ENCODE assay signal across 15 cellular contexts in the genomic region with DNA sequence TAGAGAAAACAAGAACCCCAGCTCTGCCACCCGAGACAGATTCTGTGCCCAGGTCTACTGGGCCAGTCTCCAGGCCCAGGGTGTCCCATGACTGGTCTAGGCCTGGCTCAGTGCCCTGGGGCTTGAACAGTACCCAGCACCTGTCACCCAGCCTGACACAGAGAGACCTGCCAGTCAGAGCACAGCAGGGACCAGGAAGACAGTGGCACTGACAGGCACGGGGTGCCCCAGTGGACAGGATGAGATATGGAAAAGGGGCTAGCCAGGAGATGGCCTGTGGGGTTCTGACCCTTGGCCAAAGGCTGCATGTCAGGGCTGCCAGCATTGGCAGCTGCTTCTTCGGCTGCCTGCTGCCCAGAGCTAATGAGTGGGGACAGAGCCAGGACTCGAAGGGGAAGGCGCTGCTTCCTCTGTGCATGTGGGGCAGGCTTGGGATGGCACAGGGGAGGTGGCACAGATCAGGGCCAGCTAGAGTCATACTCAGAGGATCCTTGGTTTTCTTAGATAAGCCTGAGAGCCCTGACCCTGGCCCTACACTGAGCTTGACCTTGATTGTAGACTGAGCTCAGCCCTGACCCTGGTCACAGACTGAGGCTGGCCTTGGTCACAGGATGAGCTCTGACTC. TPM values are rescaled to one million over a fixed set of nuclear protein-coding genes. Genes with fewer than 3 reads are reported as not detected.
A peak's percentile ranks its signal among the peaks of the same experiment; 100 is the strongest.
DNase-seq lines count a peak whose midpoint lies in the region; ATAC-seq and TF ChIP-seq lines count a peak whose summit lies in the region.
"Had no signal": no experiment of that assay in that cellular context is flagged by ENCODE, and none has a peak within 500 bp of the region (broad histone marks: within the 10 kb centered on the region; RNA-seq: fewer than 3 reads in every experiment).

No MANE protein-coding gene starts in this region.

- H3K4me3 ChIP-seq in gastroesophageal sphincter (no peak overlapping the region), neuronal stem cell (ENCODE audit: low read length in 2 of 2) (no peak overlapping the region), upper lobe of right lung (no peak overlapping the region), sigmoid colon (no peak overlapping the region)

- peaks cover 18% of the 10 kb centered on the region for H3K27me3 ChIP-seq in gastroesophageal sphincter
- H3K27me3 ChIP-seq in neuronal stem cell (ENCODE audit: control insufficient read depth in 3 of 3, insufficient read depth in 3 of 3, low read depth in 1 of 3, low read length in 3 of 3): no peaks in the 10 kb centered on the region
- H3K27me3 ChIP-seq in upper lobe of right lung: peaks cover 8% of the 10 kb centered on the region
- peaks cover 0 to 10% (median 2%) of the 10 kb centered on the region in 3 donors for H3K27me3 ChIP-seq in sigmoid colon

- no peak for DNase-seq in natural killer cell treated with Interleukin-12 subunit alpha and Interleukin-12 subunit beta and Interleukin-15 and Interleukin-18, amount 100 ng/mL, for 72 hours (ENCODE audit: low spot score)
- DNase-seq in natural killer cell: no peak
- no peak for DNase-seq in neuronal stem cell (ENCODE audit: low spot score)
- no peak for DNase-seq in upper lobe of right lung
- no peak for DNase-seq in sigmoid colon
- DNase-seq in NCI-H2227 treated with DMSO at 0.1 percent for 48 hours (lab: John Stamatoyannopoulos, UW): no peak
- DNase-seq in MV-4-11 (lab: John Stamatoyannopoulos, UW): no peak
- DNase-seq: DND-41; effector CD4-positive, alpha-beta T cell; H7; NCI-H510A; stimulated activated CD4-positive, alpha-beta T cell treated with anti-CD3 and anti-CD28 coated beads, Interleukin-15, amount 100 ng/mL, for 24 hours had no signal

- no peaks in the 10 kb centered on the region for H3K9me3 Mint-ChIP-seq in natural killer cell treated with Interleukin-12 subunit alpha and Interleukin-12 subunit beta and Interleukin-15 and Interleukin-18, amount 100 ng/mL, for 72 hours
- H3K9me3 Mint-ChIP-seq in natural killer cell: no peaks in the 10 kb centered on the region
- H3K9me3 Mint-ChIP-seq: nephron had no signal

- no peak for TF ChIP-seq EP300 in gastroesophageal sphincter (IDR thresholded peaks at IDR 0.05)
- no peak for TF ChIP-seq EP300 in sigmoid colon (IDR thresholded peaks at IDR 0.05)

- peak overlapping the region; percentile 6 for H2BK15ac ChIP-seq in neuronal stem cell (ENCODE audit: low read length)

- TF ChIP-seq POLR2A in gastroesophageal sphincter (IDR thresholded peaks at IDR 0.05): no peak
- no peak for TF ChIP-seq POLR2A in sigmoid colon (IDR thresholded peaks at IDR 0.05)

- no peak overlapping the region for H3K27ac Mint-ChIP-seq in natural killer cell treated with Interleukin-12 subunit alpha and Interleukin-12 subunit beta and Interleukin-15 and Interleukin-18, amount 100 ng/mL, for 72 hours
- H3K27ac Mint-ChIP-seq in natural killer cell: no peak overlapping the region
- H3K27ac Mint-ChIP-seq: activated naive CD8-positive, alpha-beta T cell had no signal

- H3K4me2 ChIP-seq in neuronal stem cell (ENCODE audit: insufficient read depth, low read length, poor library complexity, severe bottlenecking): no peak overlapping the region

- ATAC-seq in natural killer cell treated with Interleukin-12 subunit alpha and Interleukin-12 subunit beta and Interleukin-15 and Interleukin-18, amount 100 ng/mL, for 72 hours: peak; percentile 21 to 27
- ATAC-seq in natural killer cell (no peak), gastroesophageal sphincter (peak; percentile 34), upper lobe of right lung (peak; percentile 31)

- no peak overlapping the region for H2BK120ac ChIP-seq in neuronal stem cell (ENCODE audit: low read depth, low read length)

- H3K9ac ChIP-seq in neuronal stem cell (ENCODE audit: low read depth, low read length, poor library complexity): no peak overlapping the region

- H3K36me3 ChIP-seq in gastroesophageal sphincter (no peaks in the 10 kb centered on the region), neuronal stem cell (replicated peaks in 1 of 2; ENCODE audit: control insufficient read depth in 2 of 2, insufficient read depth in 2 of 2, low read length in 2 of 2) (no peaks in the 10 kb centered on the region), upper lobe of right lung (no peaks in the 10 kb centered on the region), sigmoid colon (no peaks in the 10 kb centered on the region)

- H3K9me3 ChIP-seq in gastroesophageal sphincter: no peaks in the 10 kb centered on the region
- no peaks in the 10 kb centered on the region for H3K9me3 ChIP-seq in neuronal stem cell (replicated peaks in 1 of 2; ENCODE audit: control insufficient read depth in 2 of 2, insufficient read depth in 1 of 2, low read depth in 1 of 2, low read length in 2 of 2)
- no peaks in the 10 kb centered on the region for H3K9me3 ChIP-seq in upper lobe of right lung
- H3K9me3 ChIP-seq in sigmoid colon: no peaks in the 10 kb centered on the region

- H3K27me3 Mint-ChIP-seq in natural killer cell treated with Interleukin-12 subunit alpha and Interleukin-12 subunit beta and Interleukin-15 and Interleukin-18, amount 100 ng/mL, for 72 hours: peaks cover 9 to 23% of the 10 kb centered on the region in 2 donors
- H3K27me3 Mint-ChIP-seq in natural killer cell (ENCODE audit: low read depth in 2 of 2): peaks cover 9 to 13% of the 10 kb centered on the region in 2 donors

- WGBS in gastroesophageal sphincter (ENCODE audit: low coverage in 1 of 2), 2 donors: 30% methylated on average over 2 of the region's 5 CpGs; no CpG with 5 or more reads in 1 of the 2 donors
- WGBS in neuronal stem cell (ENCODE audit: extremely low coverage in 2 of 2, insufficient read length in 2 of 2, insufficient replicate concordance in 1 of 2), 2 donors: no CpG with 5 or more reads among the region's 5 CpGs
- WGBS in sigmoid colon, 2 donors: 62 to 78% methylated on average over 5 of the region's 5 CpGs

- no peaks in the 10 kb centered on the region for H3K79me1 ChIP-seq in neuronal stem cell (ENCODE audit: low read depth, low read length)

- intact Hi-C loops in natural killer cell (cut with micrococcal nuclease): no loop called here
- intact Hi-C loops in upper lobe of right lung (cut with DNase I): no loop called here
- intact Hi-C loops in sigmoid colon (cut with DNase I): no loop called here

- no peak overlapping the region for H3K14ac ChIP-seq in neuronal stem cell (ENCODE audit: low read length)

- peaks cover 0 to 24% (median 4%) of the 10 kb centered on the region in 3 donors for H3K4me1 ChIP-seq in gastroesophageal sphincter
- H3K4me1 ChIP-seq in neuronal stem cell (ENCODE audit: control insufficient read depth in 2 of 2, insufficient read depth in 1 of 2, low read depth in 1 of 2, low read length in 2 of 2): peaks cover 9 to 13% of the 10 kb centered on the region in 2 donors
- H3K4me1 ChIP-seq in upper lobe of right lung: no peaks in the 10 kb centered on the region
- no peaks in the 10 kb centered on the region for H3K4me1 ChIP-seq in sigmoid colon

- no peaks in the 10 kb centered on the region for H3K4me1 Mint-ChIP-seq in natural killer cell treated with Interleukin-12 subunit alpha and Interleukin-12 subunit beta and Interleukin-15 and Interleukin-18, amount 100 ng/mL, for 72 hours (ENCODE audit: low read depth in 2 of 2)
- no peaks in the 10 kb centered on the region for H3K4me1 Mint-ChIP-seq in natural killer cell

- H3K4ac ChIP-seq in neuronal stem cell (ENCODE audit: low read length): no peak overlapping the region

- no peak overlapping the region for H2BK5ac ChIP-seq in neuronal stem cell (ENCODE audit: low read length)

- H2AFZ ChIP-seq in neuronal stem cell (ENCODE audit: low read length): no peak overlapping the region

- H3K18ac ChIP-seq in neuronal stem cell (ENCODE audit: low read length): no peak overlapping the region

- H3K27ac ChIP-seq in gastroesophageal sphincter (peak overlapping the region in 2 of 4 donors; percentile 12 to 24), neuronal stem cell (replicated peaks; ENCODE audit: low read length) (no peak overlapping the region), upper lobe of right lung (no peak overlapping the region), sigmoid colon (no peak overlapping the region)

- peak overlapping the region; percentile 60 for H2BK12ac ChIP-seq in neuronal stem cell (ENCODE audit: low read length)

- TF ChIP-seq CTCF in natural killer cell (IDR thresholded peaks at IDR 0.05) (no peak), gastroesophageal sphincter (IDR thresholded peaks at IDR 0.05) (no peak), upper lobe of right lung (IDR thresholded peaks at IDR 0.05) (no peak), sigmoid colon (IDR thresholded peaks at IDR 0.05) (no peak)

- no peaks in the 10 kb centered on the region for H3K36me3 Mint-ChIP-seq in natural killer cell treated with Interleukin-12 subunit alpha and Interleukin-12 subunit beta and Interleukin-15 and Interleukin-18, amount 100 ng/mL, for 72 hours
- H3K36me3 Mint-ChIP-seq in natural killer cell: no peaks in the 10 kb centered on the region
- H3K36me3 Mint-ChIP-seq: activated naive CD8-positive, alpha-beta T cell had no signal

- H3K4me3 Mint-ChIP-seq in natural killer cell treated with Interleukin-12 subunit alpha and Interleukin-12 subunit beta and Interleukin-15 and Interleukin-18, amount 100 ng/mL, for 72 hours: no peak overlapping the region
- H3K4me3 Mint-ChIP-seq in natural killer cell: no peak overlapping the region
- H3K4me3 Mint-ChIP-seq: activated naive CD8-positive, alpha-beta T cell; nephron had no signal

- H3K23ac ChIP-seq in neuronal stem cell (ENCODE audit: low read depth, low read length, poor library complexity): no peak overlapping the region

- no peak overlapping the region for H4K8ac ChIP-seq in neuronal stem cell (ENCODE audit: low read depth, low read length)

- no peak overlapping the region for H4K91ac ChIP-seq in neuronal stem cell (ENCODE audit: low read depth, low read length, poor library complexity)

- peak overlapping the region; percentile 8 for H2AK5ac ChIP-seq in neuronal stem cell (ENCODE audit: low read depth, low read length)

RNA-seq across cellular contexts. Expression of gene CCDC33, which starts 15.2 kb away (rescaled TPM):
- not detected for total RNA-seq in natural killer cell treated with Interleukin-12 subunit alpha and Interleukin-12 subunit beta and Interleukin-15 and Interleukin-18, amount 100 ng/mL, for 72 hours
- total RNA-seq in natural killer cell (not detected), gastroesophageal sphincter (not detected), upper lobe of right lung (not detected), sigmoid colon (not detected)
- 1.3 TPM for polyA plus RNA-seq in neuronal stem cell (2013, experiment 1 of 2)
- 1.1 TPM for polyA plus RNA-seq in neuronal stem cell (2013, experiment 2 of 2)
- under 1 TPM in 2 of 3 donors, not detected in 1; 0.09 to 0.60 TPM for polyA plus RNA-seq in sigmoid colon

RNA-seq across cellular contexts. Expression of gene STRA6, which starts 48.7 kb away (rescaled TPM):
- total RNA-seq in natural killer cell treated with Interleukin-12 subunit alpha and Interleukin-12 subunit beta and Interleukin-15 and Interleukin-18, amount 100 ng/mL, for 72 hours: not detected
- total RNA-seq in natural killer cell (not detected), gastroesophageal sphincter (under 1 TPM in 1 of 4 donors, not detected in 3; 0.12 TPM), upper lobe of right lung (not detected), sigmoid colon (under 1 TPM in 1 of 4 donors, not detected in 3; 0.71 TPM)
- polyA plus RNA-seq in neuronal stem cell (2013, experiment 1 of 2): 3.9 TPM
- 3.4 TPM for polyA plus RNA-seq in neuronal stem cell (2013, experiment 2 of 2)
- under 1 TPM in 1 of 3 donors, not detected in 2; 0.50 TPM for polyA plus RNA-seq in sigmoid colon

Comparison
In these comparisons a context has a peak if more than half of its experiments do, and no peak if none do; other contexts are left out.
1. ATAC-seq: peak in natural killer cell treated with Interleukin-12 subunit alpha and Interleukin-12 subunit beta and Interleukin-15 and Interleukin-18, amount 100 ng/mL, for 72 hours (2 of 2), gastroesophageal sphincter (single experiment) and upper lobe of right lung (single experiment); none in natural killer cell (0 of 3).